ENCODE assay signal across 18 cellular contexts in the genomic region with DNA sequence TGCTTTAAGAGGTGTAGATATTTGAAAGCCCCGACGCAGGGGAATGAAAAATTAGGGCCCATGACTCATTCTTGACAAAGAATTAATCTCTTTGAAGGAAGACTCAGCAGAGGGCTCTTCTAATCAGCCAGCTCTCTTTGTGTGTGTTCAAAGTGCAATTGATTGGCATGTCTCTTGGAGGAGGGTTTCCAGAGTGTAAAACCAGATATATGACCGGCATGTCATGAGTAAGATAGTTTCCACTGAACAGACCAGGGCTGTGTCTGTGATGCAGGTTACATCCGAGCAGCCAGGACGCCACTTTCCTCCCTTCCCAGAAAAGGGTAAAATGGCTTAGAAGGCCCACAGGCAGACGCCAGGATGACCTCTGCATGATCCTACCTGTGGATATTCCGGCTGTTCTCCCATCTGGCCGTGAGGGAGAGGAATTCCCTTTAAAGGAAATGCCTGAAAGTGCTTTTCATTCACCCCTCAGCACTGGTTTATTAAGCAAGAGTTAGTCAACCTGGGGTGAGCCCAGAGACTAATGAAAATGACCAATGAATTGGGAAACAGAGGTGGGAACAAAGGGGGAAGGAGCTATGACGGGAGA. TPM values are rescaled to one million over a fixed set of nuclear protein-coding genes. Genes with fewer than 3 reads are reported as not detected.
A peak's percentile ranks its signal among the peaks of the same experiment; 100 is the strongest.
DNase-seq lines count a peak whose midpoint lies in the region; ATAC-seq, FAIRE-seq and TF ChIP-seq lines count a peak whose summit lies in the region.
"Had no signal": no experiment of that assay in that cellular context is flagged by ENCODE, and none has a peak within 500 bp of the region (broad histone marks: within the 10 kb centered on the region; RNA-seq: fewer than 3 reads in every experiment).

No MANE protein-coding gene starts in this region.

- ATAC-seq in GM21717 (IDR thresholded peaks at IDR 0.05; ENCODE audit: unreplicated experiment) (no peak), HG02798 (IDR thresholded peaks at IDR 0.05; ENCODE audit: poor library complexity, unreplicated experiment) (no peak)
- ATAC-seq: activated T-cell treated with anti-CD3 and anti-CD28 coated beads, Interleukin-2, amount 50 U/mL, for 72 hours; T-helper 17 cell had no signal

- in situ Hi-C loops in transverse colon (cut with MboI; ENCODE audit: low pct_ligation_motif_present in 1 of 4, low pct_unique_long_range_greater_than_20kb in 1 of 4, low sequenced_read_pairs in 3 of 4): no loop called here

- H3K9ac ChIP-seq in keratinocyte (ENCODE audit: control insufficient read depth, extremely low read depth, insufficient read depth, low read length): peak overlapping the region; percentile 78

- no peaks in the 10 kb centered on the region for H3K9me1 ChIP-seq in keratinocyte (ENCODE audit: control insufficient read depth, extremely low read depth, insufficient read depth, low read length)

- dilution Hi-C loops in keratinocyte (cut with MboI; ENCODE audit: extremely low pct_ligation_motif_present, low sequenced_read_pairs): no loop called here

- 70 to 83% methylated on average over 5 to 9 of the region's 9 CpGs for WGBS in transverse colon (ENCODE audit: low coverage in 1 of 2), 2 donors

- TF ChIP-seq CTCF in AG10803 (conservative IDR thresholded peaks at IDR 0.05; ENCODE audit: low read length) (no peak), keratinocyte (optimal IDR thresholded peaks at IDR 0.05 in 1 of 3, IDR thresholded peaks at IDR 0.05 in 1 of 3, conservative IDR thresholded peaks at IDR 0.05 in 1 of 3; ENCODE audit: extremely low read depth in 1 of 3, insufficient read depth in 2 of 3, low read length in 3 of 3) (no peak), transverse colon (IDR thresholded peaks at IDR 0.05) (no peak)

- DNase-seq in AG10803 (ENCODE audit: low read depth): peak; percentile 48
- peak; percentile 23 for DNase-seq in HT-29 (ENCODE audit: low spot score)
- DNase-seq in astrocyte of the hippocampus (ENCODE audit: low read depth, low spot score): peak; percentile 66
- DNase-seq in keratinocyte (ENCODE audit: low read depth, low spot score): no peak
- no peak for DNase-seq in transverse colon
- no peak for DNase-seq in cerebellum (ENCODE audit: low spot score)
- DNase-seq: activated CD4-positive, alpha-beta T cell treated with anti-CD3 and anti-CD28 coated beads, Interleukin-2, amount 50 U/mL, for 1 hour; activated T-cell treated with anti-CD3 and anti-CD28 coated beads, Interleukin-2, amount 50 U/mL, for 72 hours; AML-193; anterior cingulate cortex; DMS79 treated with DMSO at 0.1 percent for 48 hours; naive B cell; stimulated activated naive B cell treated with anti-CD40 and anti-IgM and Interleukin-4, amounts not matched to agents 10 μg/mL and 1 μg/mL and 100 μg/mL, for 72 hours; T-helper 17 cell had no signal

- H3K4me3 ChIP-seq in AG10803 (ENCODE audit: low read length) (no peak overlapping the region), keratinocyte (ENCODE audit: control insufficient read depth in 2 of 3, extremely low read depth in 1 of 3, insufficient read depth in 2 of 3, low read depth in 1 of 3, low read length in 3 of 3) (peak overlapping the region in 2 of 3 experiments; percentile 24 to 47), transverse colon (no peak overlapping the region)
- H3K4me3 ChIP-seq: right atrium auricular region had no signal

- H3K4me2 ChIP-seq in keratinocyte (ENCODE audit: control insufficient read depth, extremely low read depth, insufficient read depth, low read depth, low read length): peak overlapping the region; percentile 84

- peaks cover 73% of the 10 kb centered on the region for H3K4me1 ChIP-seq in keratinocyte (ENCODE audit: control insufficient read depth, extremely low read depth, insufficient read depth, low read length)
- H3K4me1 ChIP-seq in transverse colon: peaks cover 0 to 13% (median 3%) of the 10 kb centered on the region in 4 donors

- TF ChIP-seq POLR2A in transverse colon (IDR thresholded peaks at IDR 0.05): no peak

- no peaks in the 10 kb centered on the region for H3K9me3 ChIP-seq in keratinocyte (ENCODE audit: control insufficient read depth, low read depth, low read length)
- H3K9me3 ChIP-seq in transverse colon: no peaks in the 10 kb centered on the region
- H3K9me3 ChIP-seq: right atrium auricular region had no signal

- intact Hi-C loops in transverse colon (cut with DNase I; ENCODE audit: low total_unique reads): no loop called here

- no peak for TF ChIP-seq EP300 in transverse colon (IDR thresholded peaks at IDR 0.05; ENCODE audit: low read depth)

- no peaks in the 10 kb centered on the region for H3K27me3 ChIP-seq in keratinocyte (ENCODE audit: control insufficient read depth, extremely low read depth, insufficient read depth, low read length)
- H3K27me3 ChIP-seq in transverse colon: no peaks in the 10 kb centered on the region
- H3K27me3 ChIP-seq: right atrium auricular region had no signal

- H4K20me1 ChIP-seq in keratinocyte (ENCODE audit: control insufficient read depth, extremely low read depth, insufficient read depth, low read length): no peaks in the 10 kb centered on the region

- H3K79me2 ChIP-seq in keratinocyte (ENCODE audit: control insufficient read depth, insufficient read depth, low read length): peaks cover 2% of the 10 kb centered on the region

- peak overlapping the region; percentile 97 for H3K27ac ChIP-seq in keratinocyte (ENCODE audit: control insufficient read depth, insufficient read depth, low read length)
- H3K27ac ChIP-seq in transverse colon: no peak overlapping the region
- H3K27ac ChIP-seq: right atrium auricular region had no signal

- H2AFZ ChIP-seq in keratinocyte (ENCODE audit: control insufficient read depth, low read length): no peak overlapping the region

- no peak for FAIRE-seq in keratinocyte (lab: Jason Lieb, UNC)

- H3K36me3 ChIP-seq in keratinocyte (ENCODE audit: control insufficient read depth in 2 of 2, extremely low read depth in 1 of 2, insufficient read depth in 2 of 2, low read length in 2 of 2) (peaks cover 0 to 2% of the 10 kb centered on the region in 2 experiments), transverse colon (no peaks in the 10 kb centered on the region)
- H3K36me3 ChIP-seq: right atrium auricular region had no signal

RNA-seq across cellular contexts. Expression of a gene that starts 7.2 kb away (rescaled TPM):
- 0.08 TPM in 2 replicates for total RNA-seq in HT-29 (2014; rRNA removed; shearing (Covaris generic))
- 59.4 to 151 TPM (median 60.5 TPM) in 3 replicates for polyA plus RNA-seq in keratinocyte
- polyA plus RNA-seq in keratinocyte (2011; ENCODE audit: low read depth): 143 TPM
- 91.3 and 121 TPM in 2 replicates for polyA plus RNA-seq in keratinocyte (2011; cell fraction: cytosol; rRNA removed)
- 151 and 198 TPM in 2 replicates for polyA plus RNA-seq in keratinocyte (2011; cell fraction: nucleus; rRNA removed)
- polyA plus RNA-seq in keratinocyte (2012; ENCODE audit: low replicate concordance): 57.0 and 152 TPM in 2 replicates
- polyA minus RNA-seq in keratinocyte: 77.0 to 171 TPM (median 89.5 TPM) in 3 replicates
- polyA minus RNA-seq in keratinocyte (2011; cell fraction: cytosol; rRNA and poly(A)+ RNA removed): 144 TPM
- 87.8 and 113 TPM in 2 replicates for polyA minus RNA-seq in keratinocyte (2011; cell fraction: nucleus; rRNA and poly(A)+ RNA removed)
- total RNA-seq in transverse colon: not detected
- total RNA-seq in cerebellum: not detected
- total RNA-seq: activated T-cell treated with anti-CD3 and anti-CD28 coated beads, Interleukin-2, amount 50 U/mL, for 72 hours; glomerular endothelial cell; right atrium auricular region; T-helper 17 cell had no signal

RNA-seq across cellular contexts. Expression of a gene that starts 10.5 kb away (rescaled TPM):
- total RNA-seq in HT-29 (2014; rRNA removed; shearing (Covaris generic)): 0.23 TPM in 1 of 2 replicates, not detected in the other
- 1,722 to 4,902 TPM (median 2,016 TPM) in 3 replicates for polyA plus RNA-seq in keratinocyte
- 2,938 TPM for polyA plus RNA-seq in keratinocyte (2011; ENCODE audit: low read depth)
- 2,812 and 3,083 TPM in 2 replicates for polyA plus RNA-seq in keratinocyte (2011; cell fraction: cytosol; rRNA removed)
- 2,797 and 2,980 TPM in 2 replicates for polyA plus RNA-seq in keratinocyte (2011; cell fraction: nucleus; rRNA removed)
- polyA plus RNA-seq in keratinocyte (2012; ENCODE audit: low replicate concordance): 1,858 and 2,565 TPM in 2 replicates
- polyA minus RNA-seq in keratinocyte: 2,114 to 3,991 TPM (median 2,742 TPM) in 3 replicates
- polyA minus RNA-seq in keratinocyte (2011; cell fraction: cytosol; rRNA and poly(A)+ RNA removed): 3,211 TPM
- polyA minus RNA-seq in keratinocyte (2011; cell fraction: nucleus; rRNA and poly(A)+ RNA removed): 1,354 and 1,584 TPM in 2 replicates
- total RNA-seq in transverse colon (not detected), cerebellum (not detected)
- total RNA-seq: activated T-cell treated with anti-CD3 and anti-CD28 coated beads, Interleukin-2, amount 50 U/mL, for 72 hours; glomerular endothelial cell; right atrium auricular region; T-helper 17 cell had no signal

RNA-seq across cellular contexts. Expression of a gene that starts 32.2 kb away (rescaled TPM):
- total RNA-seq in HT-29 (2014; rRNA removed; shearing (Covaris generic)): not detected in 2 replicates
- 203 to 1,358 TPM (median 357 TPM) in 3 replicates for polyA plus RNA-seq in keratinocyte
- polyA plus RNA-seq in keratinocyte (2011; ENCODE audit: low read depth): 180 TPM
- 276 and 391 TPM in 2 replicates for polyA plus RNA-seq in keratinocyte (2011; cell fraction: cytosol; rRNA removed)
- 374 and 380 TPM in 2 replicates for polyA plus RNA-seq in keratinocyte (2011; cell fraction: nucleus; rRNA removed)
- 210 and 280 TPM in 2 replicates for polyA plus RNA-seq in keratinocyte (2012; ENCODE audit: low replicate concordance)
- polyA minus RNA-seq in keratinocyte: 453 to 1,813 TPM (median 710 TPM) in 3 replicates
- 562 TPM for polyA minus RNA-seq in keratinocyte (2011; cell fraction: cytosol; rRNA and poly(A)+ RNA removed)
- polyA minus RNA-seq in keratinocyte (2011; cell fraction: nucleus; rRNA and poly(A)+ RNA removed): 354 and 380 TPM in 2 replicates
- total RNA-seq in transverse colon (10 to 100 TPM in 1 of 4 donors, not detected in 3; 23.9 TPM), cerebellum (not detected)
- total RNA-seq: activated T-cell treated with anti-CD3 and anti-CD28 coated beads, Interleukin-2, amount 50 U/mL, for 72 hours; glomerular endothelial cell; right atrium auricular region; T-helper 17 cell had no signal

RNA-seq across cellular contexts. Expression of a gene that starts 35.3 kb away (rescaled TPM):
- not detected in 2 replicates for total RNA-seq in HT-29 (2014; rRNA removed; shearing (Covaris generic))
- 0.03 TPM in 1 of 3 replicates, not detected in the others for polyA plus RNA-seq in keratinocyte
- 0.10 TPM for polyA plus RNA-seq in keratinocyte (2011; ENCODE audit: low read depth)
- polyA plus RNA-seq in keratinocyte (2011; cell fraction: cytosol; rRNA removed): not detected in 2 replicates
- not detected in 2 replicates for polyA plus RNA-seq in keratinocyte (2011; cell fraction: nucleus; rRNA removed)
- 0.25 TPM in 1 of 2 replicates, not detected in the other for polyA plus RNA-seq in keratinocyte (2012; ENCODE audit: low replicate concordance)
- not detected in 3 replicates for polyA minus RNA-seq in keratinocyte
- polyA minus RNA-seq in keratinocyte (2011; cell fraction: cytosol; rRNA and poly(A)+ RNA removed): not detected
- polyA minus RNA-seq in keratinocyte (2011; cell fraction: nucleus; rRNA and poly(A)+ RNA removed): not detected in 2 replicates
- total RNA-seq in transverse colon (not detected), cerebellum (not detected)
- total RNA-seq: activated T-cell treated with anti-CD3 and anti-CD28 coated beads, Interleukin-2, amount 50 U/mL, for 72 hours; glomerular endothelial cell; right atrium auricular region; T-helper 17 cell had no signal

RNA-seq across cellular contexts. Expression of a gene that starts 51.6 kb away (rescaled TPM):
- not detected in 2 replicates for total RNA-seq in HT-29 (2014; rRNA removed; shearing (Covaris generic))
- polyA plus RNA-seq in keratinocyte: 10,395 to 23,012 TPM (median 12,338 TPM) in 3 replicates
- polyA plus RNA-seq in keratinocyte (2011; ENCODE audit: low read depth): 36,695 TPM
- polyA plus RNA-seq in keratinocyte (2011; cell fraction: cytosol; rRNA removed): 11,622 and 15,916 TPM in 2 replicates
- polyA plus RNA-seq in keratinocyte (2011; cell fraction: nucleus; rRNA removed): 13,095 and 13,115 TPM in 2 replicates
- polyA plus RNA-seq in keratinocyte (2012; ENCODE audit: low replicate concordance): 9,877 and 13,559 TPM in 2 replicates
- 12,898 to 17,765 TPM (median 16,942 TPM) in 3 replicates for polyA minus RNA-seq in keratinocyte
- 17,686 TPM for polyA minus RNA-seq in keratinocyte (2011; cell fraction: cytosol; rRNA and poly(A)+ RNA removed)
- polyA minus RNA-seq in keratinocyte (2011; cell fraction: nucleus; rRNA and poly(A)+ RNA removed): 6,738 and 7,678 TPM in 2 replicates
- not detected for total RNA-seq in transverse colon
- total RNA-seq in cerebellum: not detected
- total RNA-seq: activated T-cell treated with anti-CD3 and anti-CD28 coated beads, Interleukin-2, amount 50 U/mL, for 72 hours; glomerular endothelial cell; T-helper 17 cell had no signal

Comparison
In these comparisons a context has a peak if more than half of its experiments do, and no peak if none do; other contexts are left out.
1. DNase-seq: peak in AG10803 (single experiment), HT-29 (single experiment) and astrocyte of the hippocampus (single experiment); none in keratinocyte (single experiment), transverse colon (single experiment) and cerebellum (single experiment).
2. H3K4me3 ChIP-seq: peak in keratinocyte (2 of 3); none in AG10803 (single experiment) and transverse colon (0 of 4).